1 cellular context compared by ENCODE assay signal in genomic region chr10:88851706-88852105, GRCh38.
A peak's percentile ranks its signal among the peaks of the same experiment; 100 is the strongest.
TF ChIP-seq lines count a peak whose summit lies in the region.

Gene ANKRD22, minus strand, starts transcription at chr10:88851844. Its CDS starts 237 bp downstream, at chr10:88851607.

TF ChIP-seq in HCT116, 20 proteins besides CTCF, POLR2A, EP300 and RAD21 (continued from another document):
- no peak for TF ChIP-seq EZH2phosphoT487 (IDR thresholded peaks at IDR 0.05; ENCODE audit: borderline replicate concordance)
- TF ChIP-seq CBX3 (IDR thresholded peaks at IDR 0.05; ENCODE audit: low read depth): peak; percentile 97
- peak; percentile 39 for TF ChIP-seq YY1 (IDR thresholded peaks at IDR 0.05; ENCODE audit: extremely low read depth, insufficient replicate concordance, low read depth, low read length)
- TF ChIP-seq CEBPB (IDR thresholded peaks at IDR 0.05; ENCODE audit: low read depth): peak; percentile 87
- TF ChIP-seq EGR1 (IDR thresholded peaks at IDR 0.05; ENCODE audit: low read depth): 0 out of 2 replicates have a peak, but pooled peaks have one; percentile 19
- no peak for TF ChIP-seq ZNF274 (IDR thresholded peaks at IDR 0.05; ENCODE audit: low read depth, low read length)
- peak; percentile 96 for TF ChIP-seq SP1 (IDR thresholded peaks at IDR 0.05; ENCODE audit: low read depth)
- TF ChIP-seq TCF7L2 (IDR thresholded peaks at IDR 0.05; ENCODE audit: borderline replicate concordance, extremely low read depth, insufficient read depth, insufficient read length): no peak
TF ChIP-seq in HCT116: peak in this region for 12.
